ENCODE assay signal across 26 cellular contexts in genomic region chr6:131631625-131632284, GRCh38. TPM values are rescaled to one million over a fixed set of nuclear protein-coding genes. Genes with fewer than 3 reads are reported as not detected.
"Had no signal": no experiment of that assay in that cellular context is flagged by ENCODE, and none has a peak within 500 bp of the region (broad histone marks: within the 10 kb centered on the region; RNA-seq: fewer than 3 reads in every experiment).

No MANE protein-coding gene starts in this region.

- H3K4me2 ChIP-seq: neural progenitor cell had no signal

- H3K9ac ChIP-seq: neural progenitor cell had no signal

- H3K36me3 ChIP-seq: brain microvascular endothelial cell, colonic mucosa, neural progenitor cell, tibial nerve had no signal

- H3K4me3 ChIP-seq: colonic mucosa, mucosa of descending colon, neural progenitor cell, psoas muscle, tibial nerve had no signal

- H3K9me3 ChIP-seq: colonic mucosa, mucosa of descending colon, psoas muscle, tibial nerve had no signal

- DNase-seq: activated CD4-positive, alpha-beta T cell treated with anti-CD3 and anti-CD28 coated beads, Interleukin-2, amount 50 U/mL, for 1 hour; activated CD4-positive, CD25-positive, alpha-beta regulatory T cell treated with anti-CD3 and anti-CD28 coated beads, Interleukin-2, amount 50 U/mL, for 72 hours; activated CD8-positive, alpha-beta memory T cell treated with anti-CD3 and anti-CD28 coated beads, Interleukin-2, amount 50 U/mL, for 4 hours; activated effector memory CD4-positive, alpha-beta T cell treated with anti-CD3 and anti-CD28 coated beads, Interleukin-2, amount 50 U/mL, for 16 hours; activated naive CD4-positive, alpha-beta T cell treated with anti-CD3 and anti-CD28 coated beads, Interleukin-2, amount 50 U/mL, for 16 hours; activated T-cell treated with anti-CD3 and anti-CD28 coated beads, Interleukin-2, amount 50 U/mL, for 48 hours; aorta; brain microvascular endothelial cell; colonic mucosa; endodermal cell; erythroblast; left ventricle myocardium superior; mesenchymal stem cell; mucosa of descending colon; naive B cell; psoas muscle; stimulated activated naive CD8-positive, alpha-beta T cell treated with anti-CD3 and anti-CD28 coated beads, Interleukin-15, Interleukin-2, amounts not matched to agents 100 U/mL and 50 U/mL, for 24 hours; T-helper 1 cell; T1000 had no signal

- H3K27ac ChIP-seq: brain microvascular endothelial cell, colonic mucosa, neural progenitor cell, psoas muscle, tibial nerve had no signal

- ATAC-seq: left ventricle myocardium superior; mucosa of descending colon; psoas muscle; sciatic nerve; stimulated activated naive CD8-positive, alpha-beta T cell treated with anti-CD3 and anti-CD28 coated beads, Interleukin-15, Interleukin-2, amounts not matched to agents 100 U/mL and 50 U/mL, for 24 hours had no signal

- H2AFZ ChIP-seq: neural progenitor cell had no signal

- H3K27me3 ChIP-seq: brain microvascular endothelial cell, colonic mucosa, neural progenitor cell, tibial nerve had no signal

- FAIRE-seq: frontal cortex, urothelium cell line had no signal

RNA-seq across cellular contexts. Expression of gene ENPP3, which starts 5.3 kb away (rescaled TPM):
- total RNA-seq: endodermal cell, kidney epithelial cell, left ventricle myocardium superior, osteocyte had no signal

RNA-seq across cellular contexts. Expression of gene ARG1, which starts 58.7 kb away (rescaled TPM):
- total RNA-seq: endodermal cell, kidney epithelial cell, osteocyte, tibial nerve had no signal
- polyA plus RNA-seq: aorta had no signal
